In genomic region chr7:123948122-123948521, GRCh38 we compare ENCODE assay signal across 24 cellular contexts. TPM values are rescaled to one million over a fixed set of nuclear protein-coding genes. Genes with fewer than 3 reads are reported as not detected.
A peak's percentile ranks its signal among the peaks of the same experiment; 100 is the strongest.
DNase-seq lines count a peak whose midpoint lies in the region; ATAC-seq, FAIRE-seq and TF ChIP-seq lines count a peak whose summit lies in the region.
"Had no signal": no experiment of that assay in that cellular context is flagged by ENCODE, and none has a peak within 500 bp of the region (broad histone marks: within the 10 kb centered on the region; RNA-seq: fewer than 3 reads in every experiment).

No MANE protein-coding gene starts in this region.

- no peak for FAIRE-seq in small intestine (lab: Jason Lieb, UNC)
- FAIRE-seq: GM12892, H54 had no signal

- WGBS in hepatocyte (ENCODE audit: low lambda C conversion rate, missing lambda C conversion rate) = 81% methylated on average over 4 of the region's 4 CpGs
- 27 to 64% (median 35%) methylated on average over 4 of the region's 4 CpGs for WGBS in small intestine, 3 donors

- no peaks in the 10 kb centered on the region for H3K9me2 ChIP-seq in hepatocyte (replicated peaks; ENCODE audit: insufficient read depth)

- no peaks in the 10 kb centered on the region for H3K36me3 Mint-ChIP-seq in WTC11
- no peaks in the 10 kb centered on the region for H3K36me3 Mint-ChIP-seq in effector memory CD8-positive, alpha-beta T cell (ENCODE audit: insufficient read depth)
- H3K36me3 Mint-ChIP-seq: CD4-positive, alpha-beta memory T cell had no signal

- ATAC-seq in WTC11 (no peak), mucosa of descending colon (peak; percentile 56)
- no peak for ATAC-seq in effector memory CD8-positive, alpha-beta T cell (replicated peaks)

- TF ChIP-seq CTCF in WTC11 (IDR thresholded peaks at IDR 0.05) = no peak
- TF ChIP-seq CTCF in hepatocyte (IDR thresholded peaks at IDR 0.05; ENCODE audit: poor library complexity) = no peak
- no peak for TF ChIP-seq CTCF in mucosa of descending colon (IDR thresholded peaks at IDR 0.05)

- H3K4me2 ChIP-seq in hepatocyte = no peak overlapping the region

- H3K27ac ChIP-seq in hepatocyte (peak overlapping the region; percentile 63), small intestine (ENCODE audit: low read depth in 1 of 2, low read length in 1 of 2) (no peak overlapping the region)
- H3K27ac ChIP-seq: GM23248 had no signal

- no peak overlapping the region for H3K4me3 Mint-ChIP-seq in WTC11
- H3K4me3 Mint-ChIP-seq in effector memory CD8-positive, alpha-beta T cell = no peak overlapping the region
- H3K4me3 Mint-ChIP-seq: CD4-positive, alpha-beta memory T cell had no signal

- no peaks in the 10 kb centered on the region for H3K4me1 ChIP-seq in hepatocyte (ENCODE audit: insufficient read depth)
- H3K4me1 ChIP-seq in mucosa of descending colon (ENCODE audit: low read depth) = no peaks in the 10 kb centered on the region
- H3K4me1 ChIP-seq in small intestine (ENCODE audit: control insufficient read depth in 2 of 2, insufficient read depth in 1 of 2, low read depth in 1 of 2, low read length in 1 of 2) = no peaks in the 10 kb centered on the region
- H3K4me1 ChIP-seq: HAP-1 had no signal

- intact Hi-C loops in mucosa of descending colon (cut with DNase I, micrococcal nuclease) = no loop called here

- DNase-seq in WTC11 (ENCODE audit: low spot score) (no peak), hepatocyte (ENCODE audit: low spot score) (peak; percentile 9), mucosa of descending colon (no peak), small intestine (peak; percentile 83), amniotic stem cell (lab: John Stamatoyannopoulos, UW) (no peak), NCI-H128 (lab: John Stamatoyannopoulos, UW; ENCODE audit: unreplicated experiment) (no peak), NOMO-1 treated with DMSO at 0.1 percent for 48 hours (lab: John Stamatoyannopoulos, UW; ENCODE audit: unreplicated experiment) (no peak)
- no peak for DNase-seq in effector memory CD8-positive, alpha-beta T cell
- DNase-seq: C1 segment of cervical spinal cord; Calu3; CD4-positive, alpha-beta memory T cell; COR-L47; DMS53; DMS79 treated with DMSO at 0.1 percent for 48 hours; GF-D8; GM23248 had no signal

- CTCF ChIA-PET in WTC11 (lab: Charles Lee) = no interaction called here

- H3K27me3 ChIP-seq in hepatocyte (no peaks in the 10 kb centered on the region), small intestine (ENCODE audit: control insufficient read depth in 2 of 2, insufficient read depth in 2 of 2, low read length in 2 of 2) (no peaks in the 10 kb centered on the region)

- H3K27me3 Mint-ChIP-seq in WTC11 (ENCODE audit: low read depth) = no peaks in the 10 kb centered on the region
- H3K27me3 Mint-ChIP-seq in effector memory CD8-positive, alpha-beta T cell = no peaks in the 10 kb centered on the region

- peaks cover 9% of the 10 kb centered on the region for H3K9me3 Mint-ChIP-seq in WTC11
- peaks cover 0 to 1% of the 10 kb centered on the region in 2 donors for H3K9me3 Mint-ChIP-seq in effector memory CD8-positive, alpha-beta T cell

- H3K4me1 Mint-ChIP-seq in WTC11 = peaks cover 47% of the 10 kb centered on the region
- no peaks in the 10 kb centered on the region for H3K4me1 Mint-ChIP-seq in effector memory CD8-positive, alpha-beta T cell (ENCODE audit: low read depth in 2 of 2)
- H3K4me1 Mint-ChIP-seq: CD4-positive, alpha-beta memory T cell had no signal

- no peaks in the 10 kb centered on the region for H3K79me2 ChIP-seq in hepatocyte

- POLR2A ChIA-PET in WTC11 (lab: Charles Lee) = interaction anchor here (0.6 to 0.7 kb wide), 2 partner anchors 11 to 217 kb away, joined by 3 to 8 read pairs; no protein-coding TSS in a partner anchor

- H3K4me3 ChIP-seq in hepatocyte (no peak overlapping the region), mucosa of descending colon (no peak overlapping the region), small intestine (ENCODE audit: low read depth in 1 of 2, low read length in 2 of 2) (no peak overlapping the region)
- H3K4me3 ChIP-seq: GM23248, HAP-1 had no signal

- no peak overlapping the region for H2AFZ ChIP-seq in hepatocyte
- H2AFZ ChIP-seq: GM23248 had no signal

- H3K36me3 ChIP-seq in hepatocyte (replicated peaks; ENCODE audit: insufficient read depth, low read depth) (no peaks in the 10 kb centered on the region), mucosa of descending colon (ENCODE audit: low read depth) (no peaks in the 10 kb centered on the region), small intestine (ENCODE audit: control insufficient read depth in 2 of 2, insufficient read depth in 2 of 2, low read length in 2 of 2) (no peaks in the 10 kb centered on the region)
- H3K36me3 ChIP-seq: HAP-1 had no signal

- H3K27ac Mint-ChIP-seq in WTC11 = peak overlapping the region; percentile 53; the same call in 1 of the 2 replicates
- H3K27ac Mint-ChIP-seq in effector memory CD8-positive, alpha-beta T cell = no peak overlapping the region
- H3K27ac Mint-ChIP-seq: CD4-positive, alpha-beta memory T cell had no signal

- H3K9me3 ChIP-seq in hepatocyte (ENCODE audit: low read depth) = no peaks in the 10 kb centered on the region
- H3K9me3 ChIP-seq in mucosa of descending colon = no peaks in the 10 kb centered on the region
- H3K9me3 ChIP-seq in small intestine (ENCODE audit: control insufficient read depth, low read depth) = no peaks in the 10 kb centered on the region
- H3K9me3 ChIP-seq: HAP-1 had no signal

- H4K20me1 ChIP-seq in hepatocyte (ENCODE audit: insufficient read depth, poor library complexity, severe bottlenecking) = no peaks in the 10 kb centered on the region

TF ChIP-seq in WTC11, 78 proteins besides CTCF, POLR2A, EP300 and RAD21 (continues in another document):
- TF ChIP-seq ZNF423 (CRISPR knock-in tag; IDR thresholded peaks at IDR 0.05) (no peak), TP53 (CRISPR knock-in tag; IDR thresholded peaks at IDR 0.05) (no peak), PRRX2 (CRISPR knock-in tag; IDR thresholded peaks at IDR 0.05) (no peak), CDX4 (CRISPR knock-in tag; IDR thresholded peaks at IDR 0.05; ENCODE audit: borderline replicate concordance) (no peak), ATF1 (CRISPR knock-in tag; IDR thresholded peaks at IDR 0.05) (no peak), SOX15 (CRISPR knock-in tag; IDR thresholded peaks at IDR 0.05) (no peak), AFF4 (CRISPR knock-in tag; IDR thresholded peaks at IDR 0.05; ENCODE audit: borderline replicate concordance) (no peak), RELA (CRISPR knock-in tag; IDR thresholded peaks at IDR 0.05; ENCODE audit: borderline replicate concordance) (no peak), NFE2L1 (CRISPR knock-in tag; IDR thresholded peaks at IDR 0.05) (no peak)

RNA-seq across cellular contexts. Expression of gene SPAM1, which starts 23.1 kb away (rescaled TPM):
- total RNA-seq in WTC11 (2021) = not detected in 3 replicates
- 0.28 TPM in 1 of 2 replicates, not detected in the other for total RNA-seq in hepatocyte
- polyA plus RNA-seq in hepatocyte = not detected in 2 replicates
- not detected for total RNA-seq in mucosa of descending colon
- under 1 TPM in 2 of 3 donors, not detected in 1; 0.04 to 0.45 TPM for polyA plus RNA-seq in small intestine
- total RNA-seq: A172; A673; Calu3; CD4-positive, alpha-beta memory T cell; Daoy; G401; GM23248 had no signal
- polyA plus RNA-seq: BJ; CD4-positive, alpha-beta memory T cell; GM23248 had no signal

Comparison
In these comparisons a context has a peak if more than half of its experiments do, and no peak if none do; other contexts are left out.
1. DNase-seq: peak in hepatocyte (single experiment) and small intestine (single experiment); none in WTC11 (single experiment), mucosa of descending colon (0 of 3), amniotic stem cell (single experiment), NCI-H128 (single experiment), effector memory CD8-positive, alpha-beta T cell (0 of 3) and NOMO-1 treated with DMSO at 0.1 percent for 48 hours (single experiment).